2 cellular contexts compared by ENCODE assay signal in the genomic region with DNA sequence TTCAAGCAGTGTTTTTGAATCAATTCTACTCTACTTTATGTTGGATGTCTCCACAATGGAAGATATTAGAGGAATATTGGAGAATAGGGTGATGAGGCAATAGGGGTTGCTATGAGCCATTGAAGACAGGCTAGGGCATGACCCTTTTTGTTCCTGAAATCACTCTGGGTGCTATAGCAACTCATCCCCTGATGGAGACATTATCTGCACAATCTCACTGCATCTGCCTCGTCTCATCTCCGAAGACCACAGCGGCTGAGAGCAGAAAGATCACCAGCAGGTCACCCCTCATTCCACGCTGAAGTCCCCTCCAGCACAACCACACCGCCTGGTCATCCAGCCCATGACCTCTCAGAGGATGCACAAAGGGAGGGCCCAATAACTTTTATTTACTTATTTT.
TF ChIP-seq lines count a peak whose summit lies in the region.

No MANE protein-coding gene starts in this region.

TF ChIP-seq in SK-N-SH, 30 proteins besides CTCF, POLR2A, EP300 and RAD21 (continued from another document):
- no peak for TF ChIP-seq YY1 (IDR thresholded peaks at IDR 0.05; ENCODE audit: low read depth)
- TF ChIP-seq, protein P1, sequence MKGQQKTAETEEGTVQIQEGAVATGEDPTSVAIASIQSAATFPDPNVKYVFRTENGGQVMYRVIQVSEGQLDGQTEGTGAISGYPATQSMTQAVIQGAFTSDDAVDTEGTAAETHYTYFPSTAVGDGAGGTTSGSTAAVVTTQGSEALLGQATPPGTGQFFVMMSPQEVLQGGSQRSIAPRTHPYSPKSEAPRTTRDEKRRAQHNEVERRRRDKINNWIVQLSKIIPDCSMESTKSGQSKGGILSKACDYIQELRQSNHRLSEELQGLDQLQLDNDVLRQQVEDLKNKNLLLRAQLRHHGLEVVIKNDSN (IDR thresholded peaks at IDR 0.05; ENCODE audit: borderline replicate concordance, low read depth), result no peak

TF ChIP-seq in SK-N-SH treated with all-trans-retinoic acid at 6 μM for 48 hours, 23 proteins besides CTCF, POLR2A, EP300 and RAD21 (continued from another document):
- TF ChIP-seq, protein P2, sequence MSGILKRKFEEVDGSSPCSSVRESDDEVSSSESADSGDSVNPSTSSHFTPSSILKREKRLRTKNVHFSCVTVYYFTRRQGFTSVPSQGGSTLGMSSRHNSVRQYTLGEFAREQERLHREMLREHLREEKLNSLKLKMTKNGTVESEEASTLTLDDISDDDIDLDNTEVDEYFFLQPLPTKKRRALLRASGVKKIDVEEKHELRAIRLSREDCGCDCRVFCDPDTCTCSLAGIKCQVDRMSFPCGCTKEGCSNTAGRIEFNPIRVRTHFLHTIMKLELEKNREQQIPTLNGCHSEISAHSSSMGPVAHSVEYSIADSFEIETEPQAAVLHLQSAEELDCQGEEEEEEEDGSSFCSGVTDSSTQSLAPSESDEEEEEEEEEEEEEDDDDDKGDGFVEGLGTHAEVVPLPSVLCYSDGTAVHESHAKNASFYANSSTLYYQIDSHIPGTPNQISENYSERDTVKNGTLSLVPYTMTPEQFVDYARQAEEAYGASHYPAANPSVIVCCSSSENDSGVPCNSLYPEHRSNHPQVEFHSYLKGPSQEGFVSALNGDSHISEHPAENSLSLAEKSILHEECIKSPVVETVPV (CRISPR knock-in tag; IDR thresholded peaks at IDR 0.05), result no peak
- no peak for TF ChIP-seq ZC3H10 (CRISPR knock-in tag; IDR thresholded peaks at IDR 0.05)
- TF ChIP-seq RARB (CRISPR knock-in tag; IDR thresholded peaks at IDR 0.05), result no peak
- TF ChIP-seq, protein P3, sequence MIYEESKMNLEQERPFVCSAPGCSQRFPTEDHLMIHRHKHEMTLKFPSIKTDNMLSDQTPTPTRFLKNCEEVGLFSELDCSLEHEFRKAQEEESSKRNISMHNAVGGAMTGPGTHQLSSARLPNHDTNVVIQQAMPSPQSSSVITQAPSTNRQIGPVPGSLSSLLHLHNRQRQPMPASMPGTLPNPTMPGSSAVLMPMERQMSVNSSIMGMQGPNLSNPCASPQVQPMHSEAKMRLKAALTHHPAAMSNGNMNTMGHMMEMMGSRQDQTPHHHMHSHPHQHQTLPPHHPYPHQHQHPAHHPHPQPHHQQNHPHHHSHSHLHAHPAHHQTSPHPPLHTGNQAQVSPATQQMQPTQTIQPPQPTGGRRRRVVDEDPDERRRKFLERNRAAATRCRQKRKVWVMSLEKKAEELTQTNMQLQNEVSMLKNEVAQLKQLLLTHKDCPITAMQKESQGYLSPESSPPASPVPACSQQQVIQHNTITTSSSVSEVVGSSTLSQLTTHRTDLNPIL (CRISPR knock-in tag; IDR thresholded peaks at IDR 0.05; ENCODE audit: low read depth), result no peak
TF ChIP-seq in SK-N-SH treated with all-trans-retinoic acid at 6 μM for 48 hours: peak in this region for 0.
